ENCODE assay signal across 1 cellular context in the genomic region with DNA sequence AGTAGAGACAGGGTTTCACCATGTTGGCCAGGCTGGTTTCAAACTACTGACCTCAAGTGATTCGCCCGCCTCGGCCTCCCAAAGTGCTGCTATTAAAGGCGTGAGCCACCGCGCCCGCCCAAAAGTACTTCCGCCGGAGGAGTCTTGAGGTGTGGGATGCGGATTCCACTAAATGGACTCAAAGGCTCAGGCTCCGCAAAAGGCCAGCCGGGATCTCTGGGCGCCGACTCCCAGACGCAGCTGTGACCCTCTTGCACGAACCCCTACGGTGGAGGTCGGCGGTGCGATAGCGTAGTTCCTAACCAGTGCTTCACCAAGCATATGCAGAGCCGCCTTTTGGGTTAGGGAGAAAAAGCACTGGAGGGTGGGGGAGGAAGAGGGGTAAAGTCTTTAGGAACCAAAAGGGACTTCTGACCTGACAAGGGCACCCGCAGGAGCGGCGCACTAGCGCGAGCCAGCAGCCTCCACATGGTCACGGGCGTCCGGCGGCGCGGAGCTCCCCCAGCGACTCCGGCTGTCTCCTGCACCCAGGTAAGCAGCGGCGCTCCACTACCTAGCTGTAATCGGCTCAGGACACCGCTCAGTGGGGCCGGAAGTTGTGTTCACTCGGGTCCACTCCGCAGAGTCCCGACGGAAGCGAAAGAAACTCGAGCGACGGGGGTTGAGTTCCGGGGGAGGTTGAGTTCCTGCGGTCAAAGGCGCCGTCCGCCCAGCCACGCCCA.
TF ChIP-seq lines count a peak whose summit lies in the region.

A gene (minus strand): TSS at position 590 of the 722 bp plus-strand sequence. CDS start 120 bp downstream, at position 470.

TF ChIP-seq in HepG2, 621 proteins besides CTCF, POLR2A, EP300 and RAD21 (continued from another document and continues in another):
- no peak for TF ChIP-seq SMARCE1 (IDR thresholded peaks at IDR 0.05; ENCODE audit: borderline replicate concordance)
- TF ChIP-seq, protein P1, sequence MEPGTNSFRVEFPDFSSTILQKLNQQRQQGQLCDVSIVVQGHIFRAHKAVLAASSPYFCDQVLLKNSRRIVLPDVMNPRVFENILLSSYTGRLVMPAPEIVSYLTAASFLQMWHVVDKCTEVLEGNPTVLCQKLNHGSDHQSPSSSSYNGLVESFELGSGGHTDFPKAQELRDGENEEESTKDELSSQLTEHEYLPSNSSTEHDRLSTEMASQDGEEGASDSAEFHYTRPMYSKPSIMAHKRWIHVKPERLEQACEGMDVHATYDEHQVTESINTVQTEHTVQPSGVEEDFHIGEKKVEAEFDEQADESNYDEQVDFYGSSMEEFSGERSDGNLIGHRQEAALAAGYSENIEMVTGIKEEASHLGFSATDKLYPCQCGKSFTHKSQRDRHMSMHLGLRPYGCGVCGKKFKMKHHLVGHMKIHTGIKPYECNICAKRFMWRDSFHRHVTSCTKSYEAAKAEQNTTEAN (CRISPR knock-in tag; conservative IDR thresholded peaks at IDR 0.05), result no peak
- no peak for TF ChIP-seq HNRNPL (IDR thresholded peaks at IDR 0.05; ENCODE audit: low read depth, low read length)
- TF ChIP-seq, protein P2, sequence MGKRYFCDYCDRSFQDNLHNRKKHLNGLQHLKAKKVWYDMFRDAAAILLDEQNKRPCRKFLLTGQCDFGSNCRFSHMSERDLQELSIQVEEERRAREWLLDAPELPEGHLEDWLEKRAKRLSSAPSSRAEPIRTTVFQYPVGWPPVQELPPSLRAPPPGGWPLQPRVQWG (CRISPR knock-in tag; IDR thresholded peaks at IDR 0.05; ENCODE audit: borderline replicate concordance, low read depth), result 0 out of 2 replicates have a peak, but pooled peaks have one; percentile 39
- TF ChIP-seq, protein P3, sequence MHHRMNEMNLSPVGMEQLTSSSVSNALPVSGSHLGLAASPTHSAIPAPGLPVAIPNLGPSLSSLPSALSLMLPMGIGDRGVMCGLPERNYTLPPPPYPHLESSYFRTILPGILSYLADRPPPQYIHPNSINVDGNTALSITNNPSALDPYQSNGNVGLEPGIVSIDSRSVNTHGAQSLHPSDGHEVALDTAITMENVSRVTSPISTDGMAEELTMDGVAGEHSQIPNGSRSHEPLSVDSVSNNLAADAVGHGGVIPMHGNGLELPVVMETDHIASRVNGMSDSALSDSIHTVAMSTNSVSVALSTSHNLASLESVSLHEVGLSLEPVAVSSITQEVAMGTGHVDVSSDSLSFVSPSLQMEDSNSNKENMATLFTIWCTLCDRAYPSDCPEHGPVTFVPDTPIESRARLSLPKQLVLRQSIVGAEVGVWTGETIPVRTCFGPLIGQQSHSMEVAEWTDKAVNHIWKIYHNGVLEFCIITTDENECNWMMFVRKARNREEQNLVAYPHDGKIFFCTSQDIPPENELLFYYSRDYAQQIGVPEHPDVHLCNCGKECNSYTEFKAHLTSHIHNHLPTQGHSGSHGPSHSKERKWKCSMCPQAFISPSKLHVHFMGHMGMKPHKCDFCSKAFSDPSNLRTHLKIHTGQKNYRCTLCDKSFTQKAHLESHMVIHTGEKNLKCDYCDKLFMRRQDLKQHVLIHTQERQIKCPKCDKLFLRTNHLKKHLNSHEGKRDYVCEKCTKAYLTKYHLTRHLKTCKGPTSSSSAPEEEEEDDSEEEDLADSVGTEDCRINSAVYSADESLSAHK (CRISPR knock-in tag; IDR thresholded peaks at IDR 0.05; ENCODE audit: borderline replicate concordance), result no peak
- no peak for TF ChIP-seq SNAPC2 (CRISPR knock-in tag; IDR thresholded peaks at IDR 0.05)
- TF ChIP-seq, protein P4, sequence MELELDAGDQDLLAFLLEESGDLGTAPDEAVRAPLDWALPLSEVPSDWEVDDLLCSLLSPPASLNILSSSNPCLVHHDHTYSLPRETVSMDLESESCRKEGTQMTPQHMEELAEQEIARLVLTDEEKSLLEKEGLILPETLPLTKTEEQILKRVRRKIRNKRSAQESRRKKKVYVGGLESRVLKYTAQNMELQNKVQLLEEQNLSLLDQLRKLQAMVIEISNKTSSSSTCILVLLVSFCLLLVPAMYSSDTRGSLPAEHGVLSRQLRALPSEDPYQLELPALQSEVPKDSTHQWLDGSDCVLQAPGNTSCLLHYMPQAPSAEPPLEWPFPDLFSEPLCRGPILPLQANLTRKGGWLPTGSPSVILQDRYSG (CRISPR knock-in tag; IDR thresholded peaks at IDR 0.05), result no peak
- TF ChIP-seq ZBTB3 (CRISPR knock-in tag; IDR thresholded peaks at IDR 0.05; ENCODE audit: borderline replicate concordance, low read depth), result no peak
- TF ChIP-seq, protein P5, sequence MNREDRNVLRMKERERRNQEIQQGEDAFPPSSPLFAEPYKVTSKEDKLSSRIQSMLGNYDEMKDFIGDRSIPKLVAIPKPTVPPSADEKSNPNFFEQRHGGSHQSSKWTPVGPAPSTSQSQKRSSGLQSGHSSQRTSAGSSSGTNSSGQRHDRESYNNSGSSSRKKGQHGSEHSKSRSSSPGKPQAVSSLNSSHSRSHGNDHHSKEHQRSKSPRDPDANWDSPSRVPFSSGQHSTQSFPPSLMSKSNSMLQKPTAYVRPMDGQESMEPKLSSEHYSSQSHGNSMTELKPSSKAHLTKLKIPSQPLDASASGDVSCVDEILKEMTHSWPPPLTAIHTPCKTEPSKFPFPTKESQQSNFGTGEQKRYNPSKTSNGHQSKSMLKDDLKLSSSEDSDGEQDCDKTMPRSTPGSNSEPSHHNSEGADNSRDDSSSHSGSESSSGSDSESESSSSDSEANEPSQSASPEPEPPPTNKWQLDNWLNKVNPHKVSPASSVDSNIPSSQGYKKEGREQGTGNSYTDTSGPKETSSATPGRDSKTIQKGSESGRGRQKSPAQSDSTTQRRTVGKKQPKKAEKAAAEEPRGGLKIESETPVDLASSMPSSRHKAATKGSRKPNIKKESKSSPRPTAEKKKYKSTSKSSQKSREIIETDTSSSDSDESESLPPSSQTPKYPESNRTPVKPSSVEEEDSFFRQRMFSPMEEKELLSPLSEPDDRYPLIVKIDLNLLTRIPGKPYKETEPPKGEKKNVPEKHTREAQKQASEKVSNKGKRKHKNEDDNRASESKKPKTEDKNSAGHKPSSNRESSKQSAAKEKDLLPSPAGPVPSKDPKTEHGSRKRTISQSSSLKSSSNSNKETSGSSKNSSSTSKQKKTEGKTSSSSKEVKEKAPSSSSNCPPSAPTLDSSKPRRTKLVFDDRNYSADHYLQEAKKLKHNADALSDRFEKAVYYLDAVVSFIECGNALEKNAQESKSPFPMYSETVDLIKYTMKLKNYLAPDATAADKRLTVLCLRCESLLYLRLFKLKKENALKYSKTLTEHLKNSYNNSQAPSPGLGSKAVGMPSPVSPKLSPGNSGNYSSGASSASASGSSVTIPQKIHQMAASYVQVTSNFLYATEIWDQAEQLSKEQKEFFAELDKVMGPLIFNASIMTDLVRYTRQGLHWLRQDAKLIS (CRISPR knock-in tag; IDR thresholded peaks at IDR 0.05), result no peak
- no peak for TF ChIP-seq MBNL3 (CRISPR knock-in tag; conservative IDR thresholded peaks at IDR 0.05)
- TF ChIP-seq BCL6 (CRISPR knock-in tag; IDR thresholded peaks at IDR 0.05), result peak; percentile 68
- no peak for TF ChIP-seq ZNF550 (CRISPR knock-in tag; IDR thresholded peaks at IDR 0.05; ENCODE audit: borderline replicate concordance)
- TF ChIP-seq, protein P6, sequence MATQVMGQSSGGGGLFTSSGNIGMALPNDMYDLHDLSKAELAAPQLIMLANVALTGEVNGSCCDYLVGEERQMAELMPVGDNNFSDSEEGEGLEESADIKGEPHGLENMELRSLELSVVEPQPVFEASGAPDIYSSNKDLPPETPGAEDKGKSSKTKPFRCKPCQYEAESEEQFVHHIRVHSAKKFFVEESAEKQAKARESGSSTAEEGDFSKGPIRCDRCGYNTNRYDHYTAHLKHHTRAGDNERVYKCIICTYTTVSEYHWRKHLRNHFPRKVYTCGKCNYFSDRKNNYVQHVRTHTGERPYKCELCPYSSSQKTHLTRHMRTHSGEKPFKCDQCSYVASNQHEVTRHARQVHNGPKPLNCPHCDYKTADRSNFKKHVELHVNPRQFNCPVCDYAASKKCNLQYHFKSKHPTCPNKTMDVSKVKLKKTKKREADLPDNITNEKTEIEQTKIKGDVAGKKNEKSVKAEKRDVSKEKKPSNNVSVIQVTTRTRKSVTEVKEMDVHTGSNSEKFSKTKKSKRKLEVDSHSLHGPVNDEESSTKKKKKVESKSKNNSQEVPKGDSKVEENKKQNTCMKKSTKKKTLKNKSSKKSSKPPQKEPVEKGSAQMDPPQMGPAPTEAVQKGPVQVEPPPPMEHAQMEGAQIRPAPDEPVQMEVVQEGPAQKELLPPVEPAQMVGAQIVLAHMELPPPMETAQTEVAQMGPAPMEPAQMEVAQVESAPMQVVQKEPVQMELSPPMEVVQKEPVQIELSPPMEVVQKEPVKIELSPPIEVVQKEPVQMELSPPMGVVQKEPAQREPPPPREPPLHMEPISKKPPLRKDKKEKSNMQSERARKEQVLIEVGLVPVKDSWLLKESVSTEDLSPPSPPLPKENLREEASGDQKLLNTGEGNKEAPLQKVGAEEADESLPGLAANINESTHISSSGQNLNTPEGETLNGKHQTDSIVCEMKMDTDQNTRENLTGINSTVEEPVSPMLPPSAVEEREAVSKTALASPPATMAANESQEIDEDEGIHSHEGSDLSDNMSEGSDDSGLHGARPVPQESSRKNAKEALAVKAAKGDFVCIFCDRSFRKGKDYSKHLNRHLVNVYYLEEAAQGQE (IDR thresholded peaks at IDR 0.05; ENCODE audit: borderline replicate concordance in 1 of 2, low read depth in 1 of 2, low read length in 2 of 2), result peak in 1 of 2 experiments; percentile 53; a peak in 1 of 4 replicates
- TF ChIP-seq PHB2 (IDR thresholded peaks at IDR 0.05; ENCODE audit: partially characterized antibody), result no peak
- TF ChIP-seq ZSCAN22 (CRISPR knock-in tag; IDR thresholded peaks at IDR 0.05), result no peak
- TF ChIP-seq ISL2 (CRISPR knock-in tag; IDR thresholded peaks at IDR 0.05), result peak; percentile 52
- TF ChIP-seq MXD4 (CRISPR knock-in tag; IDR thresholded peaks at IDR 0.05), result peak; percentile 79
- TF ChIP-seq HES4 (CRISPR knock-in tag; IDR thresholded peaks at IDR 0.05; ENCODE audit: borderline replicate concordance), result no peak
- TF ChIP-seq, protein P7, sequence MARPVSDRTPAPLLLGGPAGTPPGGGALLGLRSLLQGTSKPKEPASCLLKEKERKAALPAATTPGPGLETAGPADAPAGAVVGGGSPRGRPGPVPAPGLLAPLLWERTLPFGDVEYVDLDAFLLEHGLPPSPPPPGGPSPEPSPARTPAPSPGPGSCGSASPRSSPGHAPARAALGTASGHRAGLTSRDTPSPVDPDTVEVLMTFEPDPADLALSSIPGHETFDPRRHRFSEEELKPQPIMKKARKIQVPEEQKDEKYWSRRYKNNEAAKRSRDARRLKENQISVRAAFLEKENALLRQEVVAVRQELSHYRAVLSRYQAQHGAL (CRISPR knock-in tag; IDR thresholded peaks at IDR 0.05; ENCODE audit: not compliant biosample characterization), result no peak
- TF ChIP-seq, protein P8, sequence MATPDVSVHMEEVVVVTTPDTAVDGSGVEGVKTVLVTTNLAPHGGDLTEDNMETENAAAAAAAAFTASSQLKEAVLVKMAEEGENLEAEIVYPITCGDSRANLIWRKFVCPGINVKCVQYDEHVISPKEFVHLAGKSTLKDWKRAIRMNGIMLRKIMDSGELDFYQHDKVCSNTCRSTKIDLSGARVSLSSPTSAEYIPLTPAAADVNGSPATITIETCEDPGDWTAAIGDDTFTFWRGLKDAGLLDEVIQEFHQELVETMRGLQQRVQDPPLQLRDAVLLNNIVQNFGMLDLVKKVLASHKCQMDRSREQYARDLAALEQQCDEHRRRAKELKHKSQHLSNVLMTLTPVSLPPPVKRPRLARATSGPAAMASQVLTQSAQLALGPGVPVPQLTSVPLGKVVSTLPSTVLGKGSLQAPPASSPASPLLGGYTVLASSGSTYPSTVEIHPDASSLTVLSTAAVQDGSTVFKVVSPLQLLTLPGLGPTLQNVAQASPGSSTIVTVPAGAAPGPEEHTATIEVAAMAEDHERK (CRISPR knock-in tag; IDR thresholded peaks at IDR 0.05; ENCODE audit: low read depth), result 0 out of 2 replicates have a peak, but pooled peaks have one; percentile 33
- TF ChIP-seq ZNF563 (CRISPR knock-in tag; IDR thresholded peaks at IDR 0.05), result peak; percentile 88
- TF ChIP-seq THAP11 (CRISPR knock-in tag; IDR thresholded peaks at IDR 0.05), result peak; percentile 95
- peak; percentile 81; the same call in 1 of the 2 replicates for TF ChIP-seq ZIK1 (CRISPR knock-in tag; IDR thresholded peaks at IDR 0.05; ENCODE audit: borderline replicate concordance, low read depth)
- no peak for TF ChIP-seq ZNF20 (CRISPR knock-in tag; IDR thresholded peaks at IDR 0.05)
- peak; percentile 77; the same call in 1 of the 2 replicates for TF ChIP-seq SP4 (CRISPR knock-in tag; IDR thresholded peaks at IDR 0.05)
- TF ChIP-seq ZNF460 (CRISPR knock-in tag; IDR thresholded peaks at IDR 0.05; ENCODE audit: borderline replicate concordance), result no peak; the same call in 1 of the 2 replicates
- TF ChIP-seq FOSL1 (CRISPR knock-in tag; IDR thresholded peaks at IDR 0.05; ENCODE audit: borderline replicate concordance), result no peak
- peak; percentile 64 for TF ChIP-seq NFKBIZ (CRISPR knock-in tag; IDR thresholded peaks at IDR 0.05)
- TF ChIP-seq, protein P9, sequence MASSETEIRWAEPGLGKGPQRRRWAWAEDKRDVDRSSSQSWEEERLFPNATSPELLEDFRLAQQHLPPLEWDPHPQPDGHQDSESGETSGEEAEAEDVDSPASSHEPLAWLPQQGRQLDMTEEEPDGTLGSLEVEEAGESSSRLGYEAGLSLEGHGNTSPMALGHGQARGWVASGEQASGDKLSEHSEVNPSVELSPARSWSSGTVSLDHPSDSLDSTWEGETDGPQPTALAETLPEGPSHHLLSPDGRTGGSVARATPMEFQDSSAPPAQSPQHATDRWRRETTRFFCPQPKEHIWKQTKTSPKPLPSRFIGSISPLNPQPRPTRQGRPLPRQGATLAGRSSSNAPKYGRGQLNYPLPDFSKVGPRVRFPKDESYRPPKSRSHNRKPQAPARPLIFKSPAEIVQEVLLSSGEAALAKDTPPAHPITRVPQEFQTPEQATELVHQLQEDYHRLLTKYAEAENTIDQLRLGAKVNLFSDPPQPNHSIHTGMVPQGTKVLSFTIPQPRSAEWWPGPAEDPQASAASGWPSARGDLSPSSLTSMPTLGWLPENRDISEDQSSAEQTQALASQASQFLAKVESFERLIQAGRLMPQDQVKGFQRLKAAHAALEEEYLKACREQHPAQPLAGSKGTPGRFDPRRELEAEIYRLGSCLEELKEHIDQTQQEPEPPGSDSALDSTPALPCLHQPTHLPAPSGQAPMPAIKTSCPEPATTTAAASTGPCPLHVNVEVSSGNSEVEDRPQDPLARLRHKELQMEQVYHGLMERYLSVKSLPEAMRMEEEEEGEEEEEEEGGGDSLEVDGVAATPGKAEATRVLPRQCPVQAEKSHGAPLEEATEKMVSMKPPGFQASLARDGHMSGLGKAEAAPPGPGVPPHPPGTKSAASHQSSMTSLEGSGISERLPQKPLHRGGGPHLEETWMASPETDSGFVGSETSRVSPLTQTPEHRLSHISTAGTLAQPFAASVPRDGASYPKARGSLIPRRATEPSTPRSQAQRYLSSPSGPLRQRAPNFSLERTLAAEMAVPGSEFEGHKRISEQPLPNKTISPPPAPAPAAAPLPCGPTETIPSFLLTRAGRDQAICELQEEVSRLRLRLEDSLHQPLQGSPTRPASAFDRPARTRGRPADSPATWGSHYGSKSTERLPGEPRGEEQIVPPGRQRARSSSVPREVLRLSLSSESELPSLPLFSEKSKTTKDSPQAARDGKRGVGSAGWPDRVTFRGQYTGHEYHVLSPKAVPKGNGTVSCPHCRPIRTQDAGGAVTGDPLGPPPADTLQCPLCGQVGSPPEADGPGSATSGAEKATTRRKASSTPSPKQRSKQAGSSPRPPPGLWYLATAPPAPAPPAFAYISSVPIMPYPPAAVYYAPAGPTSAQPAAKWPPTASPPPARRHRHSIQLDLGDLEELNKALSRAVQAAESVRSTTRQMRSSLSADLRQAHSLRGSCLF (CRISPR knock-in tag; IDR thresholded peaks at IDR 0.05; ENCODE audit: borderline replicate concordance), result no peak
- peak; percentile 40; the same call in 1 of the 2 replicates for TF ChIP-seq ZNF816 (CRISPR knock-in tag; IDR thresholded peaks at IDR 0.05; ENCODE audit: borderline replicate concordance)
